In the genomic region with DNA sequence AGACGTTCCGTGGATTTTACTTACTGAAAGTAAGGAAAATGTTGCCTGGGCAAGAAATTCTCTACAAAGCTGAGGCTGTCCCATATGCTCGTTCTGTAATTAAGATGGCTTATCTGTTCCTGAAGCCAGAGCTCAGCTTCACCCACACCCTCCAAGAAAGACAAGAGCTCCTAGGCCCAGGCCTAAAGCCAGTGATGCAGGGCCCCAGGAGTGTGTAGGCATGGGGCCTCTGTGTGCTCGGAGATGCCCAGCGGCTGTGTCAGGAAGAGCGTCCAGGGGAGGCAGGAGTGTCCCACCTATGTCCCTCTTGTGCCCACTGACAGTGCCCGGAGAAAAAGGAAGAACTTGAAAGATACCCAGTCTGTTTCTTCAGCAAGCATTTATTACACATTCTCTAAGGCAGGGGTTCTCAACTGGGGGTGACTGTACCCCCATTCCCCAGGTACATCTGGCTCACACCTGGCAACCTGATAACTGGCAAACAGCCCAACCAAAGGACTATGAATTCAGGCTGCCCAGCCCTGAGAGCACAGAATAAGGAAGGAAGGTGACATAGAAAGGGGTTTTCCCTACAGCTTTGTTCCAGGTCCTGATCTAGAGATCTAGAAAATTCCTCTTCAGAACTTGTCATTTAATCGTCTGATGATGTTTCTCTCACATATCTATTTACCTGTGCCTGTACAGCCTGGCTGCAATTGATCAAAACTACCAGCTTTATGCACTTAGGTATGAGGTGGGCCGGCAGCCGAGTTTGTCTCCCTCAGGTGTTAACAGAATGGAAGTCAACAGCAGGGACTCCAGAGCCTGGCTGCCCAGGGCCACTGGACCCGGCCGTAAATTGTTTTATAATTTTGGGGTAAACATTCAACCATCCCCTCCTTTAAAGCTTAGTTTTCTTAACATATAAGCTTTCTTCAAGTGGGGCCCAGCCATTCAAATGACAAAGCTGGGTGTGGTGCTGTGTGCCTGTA, we compare ENCODE assay signal across 16 cellular contexts. TPM values are rescaled to one million over a fixed set of nuclear protein-coding genes. Genes with fewer than 3 reads are reported as not detected.
DNase-seq lines count a peak whose midpoint lies in the region; ATAC-seq, FAIRE-seq and TF ChIP-seq lines count a peak whose summit lies in the region.
"Had no signal": no experiment of that assay in that cellular context is flagged by ENCODE, and none has a peak within 500 bp of the region (broad histone marks: within the 10 kb centered on the region; RNA-seq: fewer than 3 reads in every experiment).

No MANE protein-coding gene starts in this region.

- no peak overlapping the region for H3K4me3 ChIP-seq in small intestine (ENCODE audit: low read depth in 1 of 2, low read length in 2 of 2)
- H3K4me3 ChIP-seq: Peyer's patch, right atrium auricular region had no signal

- no peaks in the 10 kb centered on the region for H3K9me3 Mint-ChIP-seq in natural killer cell treated with Interleukin-12 subunit alpha and Interleukin-12 subunit beta and Interleukin-15 and Interleukin-18, amount 100 ng/mL, for 72 hours

- ATAC-seq in natural killer cell treated with Interleukin-12 subunit alpha and Interleukin-12 subunit beta and Interleukin-15 and Interleukin-18, amount 100 ng/mL, for 72 hours = no peak

- peaks cover 13 to 25% of the 10 kb centered on the region in 2 donors for H3K36me3 ChIP-seq in small intestine (ENCODE audit: control insufficient read depth in 2 of 2, insufficient read depth in 2 of 2, low read length in 2 of 2)

- H3K4me1 ChIP-seq in small intestine (ENCODE audit: control insufficient read depth in 2 of 2, insufficient read depth in 1 of 2, low read depth in 1 of 2, low read length in 1 of 2) = peaks cover 4 to 11% of the 10 kb centered on the region in 2 donors

- peaks cover 12% of the 10 kb centered on the region for H3K36me3 Mint-ChIP-seq in natural killer cell treated with Interleukin-12 subunit alpha and Interleukin-12 subunit beta and Interleukin-15 and Interleukin-18, amount 100 ng/mL, for 72 hours

- no peaks in the 10 kb centered on the region for H3K9me3 ChIP-seq in small intestine (ENCODE audit: control insufficient read depth, low read depth)
- H3K9me3 ChIP-seq: Peyer's patch, right atrium auricular region had no signal

- H3K27me3 ChIP-seq in small intestine (ENCODE audit: control insufficient read depth in 2 of 2, insufficient read depth in 2 of 2, low read length in 2 of 2) = no peaks in the 10 kb centered on the region
- H3K27me3 ChIP-seq: Peyer's patch, right atrium auricular region had no signal

- H3K4me1 Mint-ChIP-seq in natural killer cell treated with Interleukin-12 subunit alpha and Interleukin-12 subunit beta and Interleukin-15 and Interleukin-18, amount 100 ng/mL, for 72 hours (ENCODE audit: low read depth in 2 of 2) = peaks cover 23 to 36% of the 10 kb centered on the region in 2 donors

- CTCF ChIA-PET in RWPE1 (lab: Yijun Ruan, JAX) = interaction anchor here (0.6 kb wide), 2 partner anchors 299 to 716 kb away, joined by 3 to 4 read pairs; no protein-coding TSS in a partner anchor

- DNase-seq in DMS 273 (lab: John Stamatoyannopoulos, UW; ENCODE audit: unreplicated experiment) = peak; percentile 31
- DNase-seq in DMS 273 treated with DMSO at 0.1 percent for 48 hours (lab: John Stamatoyannopoulos, UW) = no peak
- DNase-seq in RWPE1 (ENCODE audit: low spot score) = no peak
- DNase-seq in small intestine = peak; percentile 30
- no peak for DNase-seq in HK-2 (ENCODE audit: unreplicated experiment)
- DNase-seq in natural killer cell treated with Interleukin-12 subunit alpha and Interleukin-12 subunit beta and Interleukin-15 and Interleukin-18, amount 100 ng/mL, for 72 hours (ENCODE audit: low spot score) = no peak
- DNase-seq in activated CD4-positive, alpha-beta T cell treated with anti-CD3 and anti-CD28 coated beads, Interleukin-2, amount 50 U/mL, for 4 hours = no peak
- DNase-seq: cortex of kidney, DMS153, NCI-H2227 treated with DMSO at 0.1 percent for 48 hours, trophoblast cell had no signal

- 67 to 73% (median 69%) methylated on average over 12 of the region's 12 CpGs for WGBS in small intestine, 3 donors

- no peaks in the 10 kb centered on the region for H3K27me3 Mint-ChIP-seq in natural killer cell treated with Interleukin-12 subunit alpha and Interleukin-12 subunit beta and Interleukin-15 and Interleukin-18, amount 100 ng/mL, for 72 hours

- no peak for FAIRE-seq in small intestine (lab: Jason Lieb, UNC)
- FAIRE-seq: H1 had no signal

- H3K27ac Mint-ChIP-seq in natural killer cell treated with Interleukin-12 subunit alpha and Interleukin-12 subunit beta and Interleukin-15 and Interleukin-18, amount 100 ng/mL, for 72 hours = peak overlapping the region in 1 of 2 donors; percentile 50

- H3K4me3 Mint-ChIP-seq in natural killer cell treated with Interleukin-12 subunit alpha and Interleukin-12 subunit beta and Interleukin-15 and Interleukin-18, amount 100 ng/mL, for 72 hours = no peak overlapping the region

- H3K27ac ChIP-seq in RWPE1 (peak overlapping the region; percentile 56), cingulate gyrus (ENCODE audit: low read depth, low read length) (peak overlapping the region; percentile 83), small intestine (ENCODE audit: low read depth in 1 of 2, low read length in 1 of 2) (peak overlapping the region in 1 of 2 donors; percentile 30)
- H3K27ac ChIP-seq: 22Rv1 had no signal

- TF ChIP-seq CTCF in RWPE1 (conservative IDR thresholded peaks at IDR 0.05; ENCODE audit: low read depth) = no peak

- POLR2A ChIA-PET in RWPE1 (lab: Yijun Ruan, JAX; ENCODE audit: low non-redundant PET) = no interaction called here

RNA-seq across cellular contexts. Expression of a gene that starts 12.0 kb away (rescaled TPM):
- 10 to 100 TPM in 1 of 3 donors, 1 to 10 TPM in 2; 9.6 to 15.7 (median 9.7) TPM for polyA plus RNA-seq in small intestine
- 1 to 10 TPM in 1 of 2 donors, under 1 TPM in 1; 0.43 to 1.1 TPM for total RNA-seq in natural killer cell treated with Interleukin-12 subunit alpha and Interleukin-12 subunit beta and Interleukin-15 and Interleukin-18, amount 100 ng/mL, for 72 hours

Comparison
In these comparisons a context has a peak if more than half of its experiments do, and no peak if none do; other contexts are left out.
1. DNase-seq: peak in DMS 273 (single experiment) and small intestine (single experiment); none in DMS 273 treated with DMSO at 0.1 percent for 48 hours (single experiment), RWPE1 (single experiment), HK-2 (single experiment), natural killer cell treated with Interleukin-12 subunit alpha and Interleukin-12 subunit beta and Interleukin-15 and Interleukin-18, amount 100 ng/mL, for 72 hours (single experiment) and activated CD4-positive, alpha-beta T cell treated with anti-CD3 and anti-CD28 coated beads, Interleukin-2, amount 50 U/mL, for 4 hours (0 of 2).